Comparison of ENCODE assay signal across 18 cellular contexts in the genomic region with DNA sequence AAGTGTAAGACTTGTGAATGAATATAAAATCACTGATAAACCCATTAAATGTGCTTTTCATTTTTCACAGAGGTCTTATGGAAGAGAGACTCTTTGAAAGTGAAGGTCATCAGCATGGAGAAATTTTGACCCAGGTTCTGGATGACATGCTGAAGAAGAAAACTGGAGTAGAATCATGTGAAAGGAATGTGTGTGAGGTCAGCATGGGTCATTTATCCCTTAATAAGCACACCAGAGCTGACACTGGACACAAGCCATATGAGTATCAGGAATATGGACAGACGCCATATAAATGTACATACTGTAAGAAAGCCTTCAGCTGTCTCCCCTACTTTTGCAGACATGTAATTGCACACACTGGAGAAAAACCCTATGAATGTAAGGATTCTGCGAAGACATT. TPM values are rescaled to one million over a fixed set of nuclear protein-coding genes. Genes with fewer than 3 reads are reported as not detected.
"Had no signal": no experiment of that assay in that cellular context is flagged by ENCODE, and none has a peak within 500 bp of the region (broad histone marks: within the 10 kb centered on the region; RNA-seq: fewer than 3 reads in every experiment).

No MANE protein-coding gene starts in this region.

- H3K9me3 ChIP-seq: right atrium auricular region had no signal

- H3K4me3 ChIP-seq: esophagus muscularis mucosa, hepatocyte, mucosa of descending colon, ovary, right atrium auricular region, sigmoid colon had no signal

- H2AFZ ChIP-seq: hepatocyte had no signal

- ATAC-seq: foreskin keratinocyte, left lobe of liver, mucosa of descending colon, natural killer cell had no signal

- H3K27me3 ChIP-seq: esophagus muscularis mucosa, foreskin keratinocyte, hepatocyte, ovary, right atrium auricular region, sigmoid colon had no signal

- H3K4me2 ChIP-seq: hepatocyte had no signal

- H3K27ac ChIP-seq: epithelial cell of prostate, esophagus muscularis mucosa, foreskin keratinocyte, hepatocyte, ovary, right atrium auricular region, sigmoid colon had no signal

- DNase-seq: effector memory CD4-positive, alpha-beta T cell; foreskin keratinocyte; head of caudate nucleus; kidney glomerular epithelial cell; mammary epithelial cell; mucosa of descending colon; natural killer cell; nucleus accumbens; ovary; sigmoid colon; small intestine; stimulated activated CD4-positive, alpha-beta T cell treated with anti-CD3 and anti-CD28 coated beads, Interleukin-12 subunit alpha, Interleukin-12 subunit beta, amount 100 ng/mL, for 4 hours; stimulated activated naive CD4-positive, alpha-beta T cell treated with Interleukin-2 at 50 U/mL for 16 hours had no signal

- H3K4me1 ChIP-seq: esophagus muscularis mucosa, foreskin keratinocyte, right atrium auricular region, sigmoid colon had no signal

- H3K79me2 ChIP-seq: hepatocyte had no signal

RNA-seq across cellular contexts. Expression of gene ZNF878, which starts 58.4 kb away (rescaled TPM):
- polyA plus RNA-seq: hepatocyte had no signal
